1 cellular context compared by ENCODE assay signal in the genomic region with DNA sequence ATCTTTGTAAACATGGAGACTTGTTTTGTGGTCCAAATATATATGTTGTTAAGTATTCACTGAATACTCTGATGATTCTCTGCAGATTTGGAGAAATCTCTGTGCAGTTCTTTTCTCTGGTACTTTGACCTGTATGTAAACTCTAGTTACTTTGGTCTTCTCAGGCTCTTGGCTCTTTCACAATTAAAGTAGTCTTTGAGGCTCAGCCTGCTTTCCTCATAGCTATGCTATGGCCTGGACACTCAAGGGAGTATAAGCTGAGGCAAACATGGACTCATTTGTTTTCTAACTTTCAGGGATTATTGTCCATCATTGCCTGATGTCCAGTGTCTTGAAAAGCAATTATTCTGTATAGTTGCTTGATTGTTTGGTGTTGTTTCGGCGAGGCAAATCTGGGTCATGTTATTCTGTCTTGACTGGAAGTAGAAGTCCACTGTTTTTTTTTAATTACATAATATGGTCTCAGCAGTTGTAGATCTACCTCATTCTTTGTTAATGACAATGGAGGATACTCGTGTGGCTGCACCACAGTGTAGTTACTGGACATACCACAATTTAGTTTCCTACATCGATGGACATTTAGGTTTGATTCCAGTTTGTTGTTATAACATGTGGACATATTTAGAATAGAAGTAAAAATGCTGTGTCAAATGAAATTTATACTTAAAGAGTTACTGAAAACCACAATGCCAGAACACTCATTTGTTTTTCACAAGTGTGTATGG.
TF ChIP-seq lines count a peak whose summit lies in the region.

No MANE protein-coding gene starts in this region.

TF ChIP-seq in GM12878, 131 proteins besides CTCF, POLR2A, EP300 and RAD21:
- TF ChIP-seq ZNF622 (IDR thresholded peaks at IDR 0.05), result no peak
- TF ChIP-seq PML (IDR thresholded peaks at IDR 0.05; ENCODE audit: low read length), result no peak
- TF ChIP-seq, protein P1, sequence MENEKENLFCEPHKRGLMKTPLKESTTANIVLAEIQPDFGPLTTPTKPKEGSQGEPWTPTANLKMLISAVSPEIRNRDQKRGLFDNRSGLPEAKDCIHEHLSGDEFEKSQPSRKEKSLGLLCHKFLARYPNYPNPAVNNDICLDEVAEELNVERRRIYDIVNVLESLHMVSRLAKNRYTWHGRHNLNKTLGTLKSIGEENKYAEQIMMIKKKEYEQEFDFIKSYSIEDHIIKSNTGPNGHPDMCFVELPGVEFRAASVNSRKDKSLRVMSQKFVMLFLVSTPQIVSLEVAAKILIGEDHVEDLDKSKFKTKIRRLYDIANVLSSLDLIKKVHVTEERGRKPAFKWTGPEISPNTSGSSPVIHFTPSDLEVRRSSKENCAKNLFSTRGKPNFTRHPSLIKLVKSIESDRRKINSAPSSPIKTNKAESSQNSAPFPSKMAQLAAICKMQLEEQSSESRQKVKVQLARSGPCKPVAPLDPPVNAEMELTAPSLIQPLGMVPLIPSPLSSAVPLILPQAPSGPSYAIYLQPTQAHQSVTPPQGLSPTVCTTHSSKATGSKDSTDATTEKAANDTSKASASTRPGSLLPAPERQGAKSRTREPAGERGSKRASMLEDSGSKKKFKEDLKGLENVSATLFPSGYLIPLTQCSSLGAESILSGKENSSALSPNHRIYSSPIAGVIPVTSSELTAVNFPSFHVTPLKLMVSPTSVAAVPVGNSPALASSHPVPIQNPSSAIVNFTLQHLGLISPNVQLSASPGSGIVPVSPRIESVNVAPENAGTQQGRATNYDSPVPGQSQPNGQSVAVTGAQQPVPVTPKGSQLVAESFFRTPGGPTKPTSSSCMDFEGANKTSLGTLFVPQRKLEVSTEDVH (IDR thresholded peaks at IDR 0.05; ENCODE audit: low read depth, partially characterized antibody), result no peak
- TF ChIP-seq SMAD5 (IDR thresholded peaks at IDR 0.05; ENCODE audit: low read depth), result no peak
- no peak for TF ChIP-seq EZH2 (IDR thresholded peaks at IDR 0.05; ENCODE audit: borderline replicate concordance, control insufficient read depth, low read depth, low read length)
- TF ChIP-seq, protein P2, sequence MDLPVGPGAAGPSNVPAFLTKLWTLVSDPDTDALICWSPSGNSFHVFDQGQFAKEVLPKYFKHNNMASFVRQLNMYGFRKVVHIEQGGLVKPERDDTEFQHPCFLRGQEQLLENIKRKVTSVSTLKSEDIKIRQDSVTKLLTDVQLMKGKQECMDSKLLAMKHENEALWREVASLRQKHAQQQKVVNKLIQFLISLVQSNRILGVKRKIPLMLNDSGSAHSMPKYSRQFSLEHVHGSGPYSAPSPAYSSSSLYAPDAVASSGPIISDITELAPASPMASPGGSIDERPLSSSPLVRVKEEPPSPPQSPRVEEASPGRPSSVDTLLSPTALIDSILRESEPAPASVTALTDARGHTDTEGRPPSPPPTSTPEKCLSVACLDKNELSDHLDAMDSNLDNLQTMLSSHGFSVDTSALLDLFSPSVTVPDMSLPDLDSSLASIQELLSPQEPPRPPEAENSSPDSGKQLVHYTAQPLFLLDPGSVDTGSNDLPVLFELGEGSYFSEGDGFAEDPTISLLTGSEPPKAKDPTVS (IDR thresholded peaks at IDR 0.05; ENCODE audit: low read depth, low read length), result no peak
- TF ChIP-seq, protein P3, sequence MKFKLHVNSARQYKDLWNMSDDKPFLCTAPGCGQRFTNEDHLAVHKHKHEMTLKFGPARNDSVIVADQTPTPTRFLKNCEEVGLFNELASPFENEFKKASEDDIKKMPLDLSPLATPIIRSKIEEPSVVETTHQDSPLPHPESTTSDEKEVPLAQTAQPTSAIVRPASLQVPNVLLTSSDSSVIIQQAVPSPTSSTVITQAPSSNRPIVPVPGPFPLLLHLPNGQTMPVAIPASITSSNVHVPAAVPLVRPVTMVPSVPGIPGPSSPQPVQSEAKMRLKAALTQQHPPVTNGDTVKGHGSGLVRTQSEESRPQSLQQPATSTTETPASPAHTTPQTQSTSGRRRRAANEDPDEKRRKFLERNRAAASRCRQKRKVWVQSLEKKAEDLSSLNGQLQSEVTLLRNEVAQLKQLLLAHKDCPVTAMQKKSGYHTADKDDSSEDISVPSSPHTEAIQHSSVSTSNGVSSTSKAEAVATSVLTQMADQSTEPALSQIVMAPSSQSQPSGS (IDR thresholded peaks at IDR 0.05; ENCODE audit: low read length), result no peak
- TF ChIP-seq, protein P4, sequence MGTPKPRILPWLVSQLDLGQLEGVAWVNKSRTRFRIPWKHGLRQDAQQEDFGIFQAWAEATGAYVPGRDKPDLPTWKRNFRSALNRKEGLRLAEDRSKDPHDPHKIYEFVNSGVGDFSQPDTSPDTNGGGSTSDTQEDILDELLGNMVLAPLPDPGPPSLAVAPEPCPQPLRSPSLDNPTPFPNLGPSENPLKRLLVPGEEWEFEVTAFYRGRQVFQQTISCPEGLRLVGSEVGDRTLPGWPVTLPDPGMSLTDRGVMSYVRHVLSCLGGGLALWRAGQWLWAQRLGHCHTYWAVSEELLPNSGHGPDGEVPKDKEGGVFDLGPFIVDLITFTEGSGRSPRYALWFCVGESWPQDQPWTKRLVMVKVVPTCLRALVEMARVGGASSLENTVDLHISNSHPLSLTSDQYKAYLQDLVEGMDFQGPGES (IDR thresholded peaks at IDR 0.05), result no peak
- no peak for TF ChIP-seq WRNIP1 (IDR thresholded peaks at IDR 0.05; ENCODE audit: borderline replicate concordance, low read depth, low read length)
- TF ChIP-seq NRF1 (conservative IDR thresholded peaks at IDR 0.05; ENCODE audit: low read depth, low read length), result no peak
- TF ChIP-seq EED (IDR thresholded peaks at IDR 0.05; ENCODE audit: low read depth), result no peak
